9 cellular contexts compared by ENCODE assay signal in genomic region chr3:115790759-115791158, GRCh38.
DNase-seq lines count a peak whose midpoint lies in the region; ATAC-seq and TF ChIP-seq lines count a peak whose summit lies in the region.
"Had no signal": no experiment of that assay in that cellular context is flagged by ENCODE, and none has a peak within 500 bp of the region (broad histone marks: within the 10 kb centered on the region; RNA-seq: fewer than 3 reads in every experiment).

No MANE protein-coding gene starts in this region.

- no peaks in the 10 kb centered on the region for H3K9me3 ChIP-seq in hepatocyte (ENCODE audit: low read depth)

- H3K27me3 ChIP-seq in hepatocyte, result no peaks in the 10 kb centered on the region

- H3K4me1 ChIP-seq in hepatocyte (ENCODE audit: insufficient read depth), result peaks cover 6% of the 10 kb centered on the region

- H4K20me1 ChIP-seq in hepatocyte (ENCODE audit: insufficient read depth, poor library complexity, severe bottlenecking), result no peaks in the 10 kb centered on the region

- no peak overlapping the region for H3K4me3 ChIP-seq in hepatocyte

- no peaks in the 10 kb centered on the region for H3K9me2 ChIP-seq in hepatocyte (replicated peaks; ENCODE audit: insufficient read depth)

- peak overlapping the region; percentile 54 for H3K27ac ChIP-seq in hepatocyte

- no peaks in the 10 kb centered on the region for H3K79me2 ChIP-seq in hepatocyte

- no peak overlapping the region for H3K4me2 ChIP-seq in hepatocyte

- no peaks in the 10 kb centered on the region for H3K36me3 ChIP-seq in hepatocyte (replicated peaks; ENCODE audit: insufficient read depth, low read depth)

- ATAC-seq in GM21526 (IDR thresholded peaks at IDR 0.05; ENCODE audit: low FRiP score, unreplicated experiment), result no peak

- WGBS in hepatocyte (ENCODE audit: low lambda C conversion rate, missing lambda C conversion rate), result 63% methylated on average over 3 of the region's 3 CpGs

- no peak for TF ChIP-seq CTCF in hepatocyte (IDR thresholded peaks at IDR 0.05; ENCODE audit: poor library complexity)

- peak; percentile 77 for DNase-seq in GM04504 (ENCODE audit: low read depth)
- peak; percentile 60 for DNase-seq in HuH-7.5 (ENCODE audit: low spot score)
- DNase-seq in activated T-cell treated with anti-CD3 and anti-CD28 coated beads, Interleukin-2, amount 50 U/mL, for 1 hour, result peak; percentile 23
- DNase-seq in hepatocyte (ENCODE audit: low spot score), result peak; percentile 79
- DNase-seq in stimulated activated CD8-positive, alpha-beta memory T cell treated with anti-CD3 and anti-CD28 coated beads, Interleukin-7, amount 100 ng/mL, for 1 hour (ENCODE audit: low read depth in 2 of 2), result peak; percentile 29 to 32
- no peak for DNase-seq in cerebellar nuclear complex (lab: John Stamatoyannopoulos, UW)
- no peak for DNase-seq in NCI-H2081 treated with DMSO at 0.1 percent for 48 hours (lab: John Stamatoyannopoulos, UW)
- DNase-seq: naive B cell had no signal

- H2AFZ ChIP-seq in hepatocyte, result no peak overlapping the region

Comparison
In these comparisons a context has a peak if more than half of its experiments do, and no peak if none do; other contexts are left out.
1. DNase-seq: peak in GM04504 (single experiment), HuH-7.5 (single experiment), activated T-cell treated with anti-CD3 and anti-CD28 coated beads, Interleukin-2, amount 50 U/mL, for 1 hour (single experiment), hepatocyte (single experiment) and stimulated activated CD8-positive, alpha-beta memory T cell treated with anti-CD3 and anti-CD28 coated beads, Interleukin-7, amount 100 ng/mL, for 1 hour (2 of 2); none in cerebellar nuclear complex (0 of 2) and NCI-H2081 treated with DMSO at 0.1 percent for 48 hours (single experiment).